In the genomic region with DNA sequence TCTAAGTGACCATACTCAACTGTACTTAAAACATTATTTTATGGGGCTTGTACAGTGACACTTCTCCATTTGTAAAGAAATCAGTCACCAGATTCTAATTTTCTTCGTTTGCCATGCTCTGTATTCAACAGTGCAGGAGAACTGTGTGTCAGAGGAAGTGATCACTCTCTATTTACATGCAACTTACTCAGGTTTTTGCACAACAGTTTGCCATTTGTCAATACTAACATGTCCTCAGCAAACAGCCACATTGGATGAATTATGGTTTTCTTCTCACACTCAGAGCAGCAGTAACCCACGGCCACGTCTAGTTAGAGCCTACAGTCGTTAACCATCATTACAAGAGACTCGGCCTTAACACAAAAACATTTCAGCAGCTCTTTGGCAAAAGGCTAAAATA, we compare ENCODE assay signal across 1 cellular context.
TF ChIP-seq lines count a peak whose summit lies in the region.

No MANE protein-coding gene starts in this region.

TF ChIP-seq in HepG2, 621 proteins besides CTCF, POLR2A, EP300 and RAD21 (continued from another document):
- TF ChIP-seq CEBPB (IDR thresholded peaks at IDR 0.05; ENCODE audit: borderline replicate concordance, low read depth, low read length) = peak; percentile 18; the same call in 1 of the 2 replicates
- TF ChIP-seq, protein P1, sequence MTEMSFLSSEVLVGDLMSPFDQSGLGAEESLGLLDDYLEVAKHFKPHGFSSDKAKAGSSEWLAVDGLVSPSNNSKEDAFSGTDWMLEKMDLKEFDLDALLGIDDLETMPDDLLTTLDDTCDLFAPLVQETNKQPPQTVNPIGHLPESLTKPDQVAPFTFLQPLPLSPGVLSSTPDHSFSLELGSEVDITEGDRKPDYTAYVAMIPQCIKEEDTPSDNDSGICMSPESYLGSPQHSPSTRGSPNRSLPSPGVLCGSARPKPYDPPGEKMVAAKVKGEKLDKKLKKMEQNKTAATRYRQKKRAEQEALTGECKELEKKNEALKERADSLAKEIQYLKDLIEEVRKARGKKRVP (CRISPR knock-in tag; IDR thresholded peaks at IDR 0.05) = peak in 1 of 2 experiments; percentile 83; a peak in 2 of 4 replicates
